1 cellular context compared by ENCODE assay signal in the genomic region with DNA sequence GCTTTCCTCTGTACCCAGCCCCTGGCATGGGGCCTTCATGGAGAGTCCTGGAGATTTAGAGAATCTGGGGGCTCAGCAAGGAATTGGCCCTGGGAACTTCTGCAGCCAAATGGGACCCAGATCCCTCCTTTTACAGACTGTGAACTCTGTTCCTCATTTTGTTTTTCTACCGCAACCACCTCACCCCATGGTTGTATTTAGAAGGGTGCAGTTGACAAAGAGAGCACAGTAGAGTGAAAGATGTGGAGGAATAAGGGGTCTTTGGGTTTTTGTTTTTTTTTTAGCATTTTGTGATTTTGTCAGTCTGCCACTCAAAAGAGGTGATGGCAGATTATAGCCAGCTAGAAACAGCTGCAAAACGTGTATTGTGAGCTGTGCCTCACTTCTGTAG.
TF ChIP-seq lines count a peak whose summit lies in the region.

No MANE protein-coding gene starts in this region.

TF ChIP-seq in HepG2, 621 proteins besides CTCF, POLR2A, EP300 and RAD21:
- TF ChIP-seq, protein P1, sequence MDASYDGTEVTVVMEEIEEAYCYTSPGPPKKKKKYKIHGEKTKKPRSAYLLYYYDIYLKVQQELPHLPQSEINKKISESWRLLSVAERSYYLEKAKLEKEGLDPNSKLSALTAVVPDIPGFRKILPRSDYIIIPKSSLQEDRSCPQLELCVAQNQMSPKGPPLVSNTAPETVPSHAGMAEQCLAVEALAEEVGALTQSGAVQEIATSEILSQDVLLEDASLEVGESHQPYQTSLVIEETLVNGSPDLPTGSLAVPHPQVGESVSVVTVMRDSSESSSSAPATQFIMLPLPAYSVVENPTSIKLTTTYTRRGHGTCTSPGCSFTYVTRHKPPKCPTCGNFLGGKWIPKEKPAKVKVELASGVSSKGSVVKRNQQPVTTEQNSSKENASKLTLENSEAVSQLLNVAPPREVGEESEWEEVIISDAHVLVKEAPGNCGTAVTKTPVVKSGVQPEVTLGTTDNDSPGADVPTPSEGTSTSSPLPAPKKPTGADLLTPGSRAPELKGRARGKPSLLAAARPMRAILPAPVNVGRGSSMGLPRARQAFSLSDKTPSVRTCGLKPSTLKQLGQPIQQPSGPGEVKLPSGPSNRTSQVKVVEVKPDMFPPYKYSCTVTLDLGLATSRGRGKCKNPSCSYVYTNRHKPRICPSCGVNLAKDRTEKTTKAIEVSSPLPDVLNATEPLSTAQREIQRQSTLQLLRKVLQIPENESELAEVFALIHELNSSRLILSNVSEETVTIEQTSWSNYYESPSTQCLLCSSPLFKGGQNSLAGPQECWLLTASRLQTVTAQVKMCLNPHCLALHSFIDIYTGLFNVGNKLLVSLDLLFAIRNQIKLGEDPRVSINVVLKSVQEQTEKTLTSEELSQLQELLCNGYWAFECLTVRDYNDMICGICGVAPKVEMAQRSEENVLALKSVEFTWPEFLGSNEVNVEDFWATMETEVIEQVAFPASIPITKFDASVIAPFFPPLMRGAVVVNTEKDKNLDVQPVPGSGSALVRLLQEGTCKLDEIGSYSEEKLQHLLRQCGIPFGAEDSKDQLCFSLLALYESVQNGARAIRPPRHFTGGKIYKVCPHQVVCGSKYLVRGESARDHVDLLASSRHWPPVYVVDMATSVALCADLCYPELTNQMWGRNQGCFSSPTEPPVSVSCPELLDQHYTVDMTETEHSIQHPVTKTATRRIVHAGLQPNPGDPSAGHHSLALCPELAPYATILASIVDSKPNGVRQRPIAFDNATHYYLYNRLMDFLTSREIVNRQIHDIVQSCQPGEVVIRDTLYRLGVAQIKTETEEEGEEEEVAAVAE (CRISPR knock-in tag; IDR thresholded peaks at IDR 0.05; ENCODE audit: borderline replicate concordance) = no peak
- TF ChIP-seq, protein P2, sequence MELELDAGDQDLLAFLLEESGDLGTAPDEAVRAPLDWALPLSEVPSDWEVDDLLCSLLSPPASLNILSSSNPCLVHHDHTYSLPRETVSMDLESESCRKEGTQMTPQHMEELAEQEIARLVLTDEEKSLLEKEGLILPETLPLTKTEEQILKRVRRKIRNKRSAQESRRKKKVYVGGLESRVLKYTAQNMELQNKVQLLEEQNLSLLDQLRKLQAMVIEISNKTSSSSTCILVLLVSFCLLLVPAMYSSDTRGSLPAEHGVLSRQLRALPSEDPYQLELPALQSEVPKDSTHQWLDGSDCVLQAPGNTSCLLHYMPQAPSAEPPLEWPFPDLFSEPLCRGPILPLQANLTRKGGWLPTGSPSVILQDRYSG (CRISPR knock-in tag; IDR thresholded peaks at IDR 0.05) = no peak
- no peak for TF ChIP-seq EZH2 (conservative IDR thresholded peaks at IDR 0.05; ENCODE audit: low read depth, low read length)
- no peak for TF ChIP-seq ZNF33A (CRISPR knock-in tag; IDR thresholded peaks at IDR 0.05; ENCODE audit: borderline replicate concordance)
- TF ChIP-seq, protein P3, sequence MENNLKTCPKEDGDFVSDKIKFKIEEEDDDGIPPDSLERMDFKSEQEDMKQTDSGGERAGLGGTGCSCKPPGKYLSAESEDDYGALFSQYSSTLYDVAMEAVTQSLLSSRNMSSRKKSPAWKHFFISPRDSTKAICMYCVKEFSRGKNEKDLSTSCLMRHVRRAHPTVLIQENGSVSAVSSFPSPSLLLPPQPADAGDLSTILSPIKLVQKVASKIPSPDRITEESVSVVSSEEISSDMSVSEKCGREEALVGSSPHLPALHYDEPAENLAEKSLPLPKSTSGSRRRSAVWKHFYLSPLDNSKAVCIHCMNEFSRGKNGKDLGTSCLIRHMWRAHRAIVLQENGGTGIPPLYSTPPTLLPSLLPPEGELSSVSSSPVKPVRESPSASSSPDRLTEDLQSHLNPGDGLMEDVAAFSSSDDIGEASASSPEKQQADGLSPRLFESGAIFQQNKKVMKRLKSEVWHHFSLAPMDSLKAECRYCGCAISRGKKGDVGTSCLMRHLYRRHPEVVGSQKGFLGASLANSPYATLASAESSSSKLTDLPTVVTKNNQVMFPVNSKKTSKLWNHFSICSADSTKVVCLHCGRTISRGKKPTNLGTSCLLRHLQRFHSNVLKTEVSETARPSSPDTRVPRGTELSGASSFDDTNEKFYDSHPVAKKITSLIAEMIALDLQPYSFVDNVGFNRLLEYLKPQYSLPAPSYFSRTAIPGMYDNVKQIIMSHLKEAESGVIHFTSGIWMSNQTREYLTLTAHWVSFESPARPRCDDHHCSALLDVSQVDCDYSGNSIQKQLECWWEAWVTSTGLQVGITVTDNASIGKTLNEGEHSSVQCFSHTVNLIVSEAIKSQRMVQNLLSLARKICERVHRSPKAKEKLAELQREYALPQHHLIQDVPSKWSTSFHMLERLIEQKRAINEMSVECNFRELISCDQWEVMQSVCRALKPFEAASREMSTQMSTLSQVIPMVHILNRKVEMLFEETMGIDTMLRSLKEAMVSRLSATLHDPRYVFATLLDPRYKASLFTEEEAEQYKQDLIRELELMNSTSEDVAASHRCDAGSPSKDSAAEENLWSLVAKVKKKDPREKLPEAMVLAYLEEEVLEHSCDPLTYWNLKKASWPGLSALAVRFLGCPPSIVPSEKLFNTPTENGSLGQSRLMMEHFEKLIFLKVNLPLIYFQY (CRISPR knock-in tag; IDR thresholded peaks at IDR 0.05; ENCODE audit: borderline replicate concordance) = no peak
- no peak for TF ChIP-seq ZNF282 (IDR thresholded peaks at IDR 0.05; ENCODE audit: partially characterized antibody)
- TF ChIP-seq, protein P4, sequence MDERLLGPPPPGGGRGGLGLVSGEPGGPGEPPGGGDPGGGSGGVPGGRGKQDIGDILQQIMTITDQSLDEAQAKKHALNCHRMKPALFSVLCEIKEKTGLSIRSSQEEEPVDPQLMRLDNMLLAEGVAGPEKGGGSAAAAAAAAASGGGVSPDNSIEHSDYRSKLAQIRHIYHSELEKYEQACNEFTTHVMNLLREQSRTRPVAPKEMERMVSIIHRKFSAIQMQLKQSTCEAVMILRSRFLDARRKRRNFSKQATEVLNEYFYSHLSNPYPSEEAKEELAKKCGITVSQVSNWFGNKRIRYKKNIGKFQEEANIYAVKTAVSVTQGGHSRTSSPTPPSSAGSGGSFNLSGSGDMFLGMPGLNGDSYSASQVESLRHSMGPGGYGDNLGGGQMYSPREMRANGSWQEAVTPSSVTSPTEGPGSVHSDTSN (CRISPR knock-in tag; IDR thresholded peaks at IDR 0.05) = no peak
- TF ChIP-seq, protein P5, sequence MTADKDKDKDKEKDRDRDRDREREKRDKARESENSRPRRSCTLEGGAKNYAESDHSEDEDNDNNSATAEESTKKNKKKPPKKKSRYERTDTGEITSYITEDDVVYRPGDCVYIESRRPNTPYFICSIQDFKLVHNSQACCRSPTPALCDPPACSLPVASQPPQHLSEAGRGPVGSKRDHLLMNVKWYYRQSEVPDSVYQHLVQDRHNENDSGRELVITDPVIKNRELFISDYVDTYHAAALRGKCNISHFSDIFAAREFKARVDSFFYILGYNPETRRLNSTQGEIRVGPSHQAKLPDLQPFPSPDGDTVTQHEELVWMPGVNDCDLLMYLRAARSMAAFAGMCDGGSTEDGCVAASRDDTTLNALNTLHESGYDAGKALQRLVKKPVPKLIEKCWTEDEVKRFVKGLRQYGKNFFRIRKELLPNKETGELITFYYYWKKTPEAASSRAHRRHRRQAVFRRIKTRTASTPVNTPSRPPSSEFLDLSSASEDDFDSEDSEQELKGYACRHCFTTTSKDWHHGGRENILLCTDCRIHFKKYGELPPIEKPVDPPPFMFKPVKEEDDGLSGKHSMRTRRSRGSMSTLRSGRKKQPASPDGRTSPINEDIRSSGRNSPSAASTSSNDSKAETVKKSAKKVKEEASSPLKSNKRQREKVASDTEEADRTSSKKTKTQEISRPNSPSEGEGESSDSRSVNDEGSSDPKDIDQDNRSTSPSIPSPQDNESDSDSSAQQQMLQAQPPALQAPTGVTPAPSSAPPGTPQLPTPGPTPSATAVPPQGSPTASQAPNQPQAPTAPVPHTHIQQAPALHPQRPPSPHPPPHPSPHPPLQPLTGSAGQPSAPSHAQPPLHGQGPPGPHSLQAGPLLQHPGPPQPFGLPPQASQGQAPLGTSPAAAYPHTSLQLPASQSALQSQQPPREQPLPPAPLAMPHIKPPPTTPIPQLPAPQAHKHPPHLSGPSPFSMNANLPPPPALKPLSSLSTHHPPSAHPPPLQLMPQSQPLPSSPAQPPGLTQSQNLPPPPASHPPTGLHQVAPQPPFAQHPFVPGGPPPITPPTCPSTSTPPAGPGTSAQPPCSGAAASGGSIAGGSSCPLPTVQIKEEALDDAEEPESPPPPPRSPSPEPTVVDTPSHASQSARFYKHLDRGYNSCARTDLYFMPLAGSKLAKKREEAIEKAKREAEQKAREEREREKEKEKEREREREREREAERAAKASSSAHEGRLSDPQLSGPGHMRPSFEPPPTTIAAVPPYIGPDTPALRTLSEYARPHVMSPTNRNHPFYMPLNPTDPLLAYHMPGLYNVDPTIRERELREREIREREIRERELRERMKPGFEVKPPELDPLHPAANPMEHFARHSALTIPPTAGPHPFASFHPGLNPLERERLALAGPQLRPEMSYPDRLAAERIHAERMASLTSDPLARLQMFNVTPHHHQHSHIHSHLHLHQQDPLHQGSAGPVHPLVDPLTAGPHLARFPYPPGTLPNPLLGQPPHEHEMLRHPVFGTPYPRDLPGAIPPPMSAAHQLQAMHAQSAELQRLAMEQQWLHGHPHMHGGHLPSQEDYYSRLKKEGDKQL (CRISPR knock-in tag; IDR thresholded peaks at IDR 0.05; ENCODE audit: low read depth) = no peak
- TF ChIP-seq, protein P6, sequence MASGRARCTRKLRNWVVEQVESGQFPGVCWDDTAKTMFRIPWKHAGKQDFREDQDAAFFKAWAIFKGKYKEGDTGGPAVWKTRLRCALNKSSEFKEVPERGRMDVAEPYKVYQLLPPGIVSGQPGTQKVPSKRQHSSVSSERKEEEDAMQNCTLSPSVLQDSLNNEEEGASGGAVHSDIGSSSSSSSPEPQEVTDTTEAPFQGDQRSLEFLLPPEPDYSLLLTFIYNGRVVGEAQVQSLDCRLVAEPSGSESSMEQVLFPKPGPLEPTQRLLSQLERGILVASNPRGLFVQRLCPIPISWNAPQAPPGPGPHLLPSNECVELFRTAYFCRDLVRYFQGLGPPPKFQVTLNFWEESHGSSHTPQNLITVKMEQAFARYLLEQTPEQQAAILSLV (CRISPR knock-in tag; IDR thresholded peaks at IDR 0.05; ENCODE audit: borderline replicate concordance) = no peak
- no peak for TF ChIP-seq MTA1 (CRISPR knock-in tag; IDR thresholded peaks at IDR 0.05; ENCODE audit: borderline replicate concordance)
- TF ChIP-seq ZNF879 (CRISPR knock-in tag; IDR thresholded peaks at IDR 0.05) = no peak
- TF ChIP-seq ZNF34 (CRISPR knock-in tag; IDR thresholded peaks at IDR 0.05; ENCODE audit: borderline replicate concordance) = no peak
- TF ChIP-seq ZNF138 (CRISPR knock-in tag; IDR thresholded peaks at IDR 0.05; ENCODE audit: low read depth) = no peak
